ENCODE assay signal across 7 cellular contexts in the genomic region with DNA sequence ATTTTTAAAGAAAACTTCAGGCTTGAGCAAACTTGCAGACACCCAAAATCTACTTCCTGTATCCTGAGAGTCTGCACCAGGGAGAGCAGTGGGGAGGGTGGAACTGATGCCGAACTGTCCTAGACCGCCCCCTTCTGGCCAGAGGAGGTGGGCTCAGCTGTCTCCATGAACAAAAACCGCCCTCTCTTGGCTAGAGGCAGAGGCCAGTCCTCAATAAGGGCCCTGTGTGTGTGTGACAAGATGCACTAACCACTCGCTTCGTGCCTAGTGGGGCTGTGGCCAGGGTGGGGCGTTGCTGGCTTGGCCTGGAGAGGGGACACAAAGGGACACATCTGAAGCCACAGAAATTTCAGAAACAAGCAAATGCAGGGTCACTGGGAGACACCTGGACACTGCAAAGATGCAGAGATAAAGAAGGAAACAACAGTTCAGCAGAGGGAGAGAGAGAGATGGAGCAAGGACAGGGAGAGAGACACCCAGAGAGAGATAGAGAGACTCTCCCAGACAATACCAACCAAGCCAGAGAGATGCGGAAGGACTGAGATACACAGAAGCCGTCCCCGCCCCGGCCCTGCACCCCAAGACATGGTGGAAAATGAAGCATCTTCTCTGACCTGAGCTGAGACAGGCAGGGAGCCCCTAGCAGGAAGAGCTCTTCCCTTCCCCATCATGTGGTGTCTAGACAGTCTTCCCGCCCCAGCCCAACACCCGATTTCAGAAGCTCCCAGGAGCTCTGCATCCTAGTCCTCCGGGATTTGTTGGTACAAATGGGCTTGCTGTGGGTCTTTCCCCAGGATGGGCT. TPM values are rescaled to one million over a fixed set of nuclear protein-coding genes. Genes with fewer than 3 reads are reported as not detected.
DNase-seq lines count a peak whose midpoint lies in the region; ATAC-seq and TF ChIP-seq lines count a peak whose summit lies in the region.

No MANE protein-coding gene starts in this region.

- intact Hi-C loops in sciatic nerve (cut with DNase I), result loop anchor here (5.0 kb wide), 1 partner anchor 56 kb away; no protein-coding TSS in a partner anchor

- H3K4me3 Mint-ChIP-seq in T-cell, result peak overlapping the region in 1 of 3 donors; percentile 45

- DNase-seq in GM13976 (ENCODE audit: low spot score), result peak; percentile 93
- peak; percentile 49 for DNase-seq in NCI-H1092 (lab: John Stamatoyannopoulos, UW)
- peak; percentile 65 to 89 (median 81) for DNase-seq in T-cell
- DNase-seq in amniotic epithelial cell (ENCODE audit: low read depth), result peak; percentile 51
- peak; percentile 80 for DNase-seq in right atrium auricular region (ENCODE audit: low spot score)
- DNase-seq in sciatic nerve (ENCODE audit: low spot score), result peak; percentile 91

- peaks cover 7 to 8% of the 10 kb centered on the region in 2 donors for H3K27me3 Mint-ChIP-seq in T-cell

- peak overlapping the region; percentile 24 to 65 for H3K27ac Mint-ChIP-seq in T-cell

- H3K27me3 ChIP-seq in right atrium auricular region, result no peaks in the 10 kb centered on the region

- POLR2A ChIA-PET in T-cell (lab: Charles Lee), result interaction anchor here in 1 of 2 donors (0.6 kb wide), 1 partner anchor 56 kb away, joined by 4 read pairs; no protein-coding TSS in a partner anchor

- no peaks in the 10 kb centered on the region for H3K36me3 Mint-ChIP-seq in T-cell

- ATAC-seq in HG02623 (IDR thresholded peaks at IDR 0.05; ENCODE audit: unreplicated experiment) (peak; percentile 99), T-cell (replicated peaks in 1 of 4) (peak; percentile 99 to 100 (median 100)), sciatic nerve (peak; percentile 97)

- peaks cover 14 to 27% (median 15%) of the 10 kb centered on the region in 3 donors for H3K4me1 Mint-ChIP-seq in T-cell

- in situ Hi-C loops in GM13976 (cut with MboI; ENCODE audit: low sequenced_read_pairs, unreplicated experiment), result no loop called here

- no peak overlapping the region for H3K27ac ChIP-seq in right atrium auricular region

- peak; percentile 97 for TF ChIP-seq CTCF in GM13976 (IDR thresholded peaks at IDR 0.05; ENCODE audit: borderline replicate concordance, control extremely low read depth, extremely low read depth, insufficient read depth, missing control alignments)
- peak; percentile 72 to 89 for TF ChIP-seq CTCF in right atrium auricular region (IDR thresholded peaks at IDR 0.05)

- no peaks in the 10 kb centered on the region for H3K9me3 Mint-ChIP-seq in T-cell

- no peak overlapping the region for H3K4me3 ChIP-seq in right atrium auricular region

- CTCF ChIA-PET in T-cell (lab: Charles Lee), result interaction anchor here (0.6 to 2.9 kb wide), 14 partner anchors 11 to 145 kb away, joined by 3 to 24 read pairs (median 4); a partner anchor contains a TSS

- H3K36me3 ChIP-seq in right atrium auricular region, result no peaks in the 10 kb centered on the region

- H3K9me3 ChIP-seq in right atrium auricular region, result no peaks in the 10 kb centered on the region

- H3K4me1 ChIP-seq in right atrium auricular region, result peaks cover 0 to 9% of the 10 kb centered on the region in 2 donors

RNA-seq across cellular contexts. Expression of a gene that starts 22.7 kb away (rescaled TPM):
- total RNA-seq in T-cell (not detected), right atrium auricular region (not detected), sciatic nerve (not detected)
